ENCODE assay signal across 12 cellular contexts in genomic region chr7:51314726-51315125, GRCh38. TPM values are rescaled to one million over a fixed set of nuclear protein-coding genes. Genes with fewer than 3 reads are reported as not detected.
DNase-seq lines count a peak whose midpoint lies in the region; ATAC-seq and TF ChIP-seq lines count a peak whose summit lies in the region.
"Had no signal": no experiment of that assay in that cellular context is flagged by ENCODE, and none has a peak within 500 bp of the region (broad histone marks: within the 10 kb centered on the region; RNA-seq: fewer than 3 reads in every experiment).

No MANE protein-coding gene starts in this region.

- H4K20me1 ChIP-seq in PC-3 (ENCODE audit: low read length): no peaks in the 10 kb centered on the region

- DNase-seq in PC-3 (peak; percentile 32), RKO (ENCODE audit: low spot score) (no peak), GDM1 (lab: John Stamatoyannopoulos, UW) (no peak), SHP77 treated with DMSO at 0.1 percent for 48 hours (lab: John Stamatoyannopoulos, UW) (no peak)
- DNase-seq: activated naive CD4-positive, alpha-beta T cell; NCI-H1436 treated with DMSO at 0.1 percent for 48 hours had no signal

- TF ChIP-seq CTCF in PC-3 (conservative IDR thresholded peaks at IDR 0.05; ENCODE audit: low read depth, low read length): no peak

- H3K27ac ChIP-seq in HUES48 (ENCODE audit: low read depth, low read length): no peak overlapping the region
- H3K27ac ChIP-seq in PC-3 (ENCODE audit: low read length): peak overlapping the region; percentile 60
- peak overlapping the region; percentile 64 for H3K27ac ChIP-seq in skeletal muscle tissue (ENCODE audit: low read depth, low read length)

- ATAC-seq in PC-3 (no peak), GM19328 (IDR thresholded peaks at IDR 0.05; ENCODE audit: unreplicated experiment) (no peak)

- peak overlapping the region; percentile 91 for H3K4me2 ChIP-seq in PC-3 (ENCODE audit: low read length)

- no peaks in the 10 kb centered on the region for H3K9me2 ChIP-seq in PC-3 (replicated peaks; ENCODE audit: low read length)

- H3K79me2 ChIP-seq in PC-3 (ENCODE audit: low read length): peaks cover 48% of the 10 kb centered on the region

- POLR2A ChIA-PET in PC-3 (lab: Charles Lee; ENCODE audit: unreplicated experiment): no interaction called here

- H3K9me3 ChIP-seq in HUES48 (ENCODE audit: control insufficient read depth, insufficient read depth, low read length) (no peaks in the 10 kb centered on the region), PC-3 (ENCODE audit: low read length) (no peaks in the 10 kb centered on the region), iPS-18c (ENCODE audit: control insufficient read depth, insufficient read depth, low read length) (peaks cover 2% of the 10 kb centered on the region), skeletal muscle tissue (ENCODE audit: control insufficient read depth in 3 of 3, low read length in 3 of 3) (no peaks in the 10 kb centered on the region)
- H3K9me3 ChIP-seq: heart right ventricle, Peyer's patch had no signal

- H3K27me3 ChIP-seq in HUES48 (ENCODE audit: control insufficient read depth, insufficient read depth, low read length) (0 out of 2 replicates have a peak, but pooled peaks cover 4% of the 10 kb centered on the region), PC-3 (ENCODE audit: low read length) (no peaks in the 10 kb centered on the region), skeletal muscle tissue (ENCODE audit: control insufficient read depth in 3 of 3, insufficient read depth in 3 of 3, low read length in 3 of 3) (peaks cover 0 to 5% (median 0%) of the 10 kb centered on the region in 3 donors)
- H3K27me3 ChIP-seq: Peyer's patch had no signal

- intact Hi-C loops in PC-3 (cut with micrococcal nuclease): loop anchor here (2.0 to 5.0 kb wide), 2 partner anchors 36 to 52 kb away; no protein-coding TSS in a partner anchor

- H3K4me3 ChIP-seq in HUES48 (ENCODE audit: low read depth, low read length): peak overlapping the region; percentile 95
- H3K4me3 ChIP-seq in PC-3 (ENCODE audit: low read length): peak overlapping the region; percentile 80
- peak overlapping the region; percentile 94; the same call in 1 of the 2 replicates for H3K4me3 ChIP-seq in iPS-18c (ENCODE audit: insufficient read depth, low read depth, low read length)
- peak overlapping the region in 2 of 3 donors; percentile 3 to 22 for H3K4me3 ChIP-seq in skeletal muscle tissue (ENCODE audit: low read length in 3 of 3)

- H3F3A ChIP-seq in PC-3 (ENCODE audit: low read length, unreplicated experiment): no peaks in the 10 kb centered on the region

- H3K9ac ChIP-seq in HUES48 (ENCODE audit: low read depth, low read length) (no peak overlapping the region), PC-3 (ENCODE audit: low read length) (peak overlapping the region; percentile 77), skeletal muscle tissue (ENCODE audit: low read depth in 1 of 3, low read length in 3 of 3) (peak overlapping the region; percentile 84 to 91 (median 91))

- H2AFZ ChIP-seq in PC-3 (ENCODE audit: low read length): peak overlapping the region; percentile 84

- CTCF ChIA-PET in PC-3 (lab: Charles Lee): interaction anchor here (1.2 kb wide), 1 partner anchor 152 kb away, joined by 4 read pairs; no protein-coding TSS in a partner anchor

- H3K4me1 ChIP-seq in HUES48 (ENCODE audit: control insufficient read depth, insufficient read depth, low read length): peaks cover 56% of the 10 kb centered on the region
- H3K4me1 ChIP-seq in PC-3 (ENCODE audit: insufficient read depth, low read length): peaks cover 25% of the 10 kb centered on the region
- H3K4me1 ChIP-seq in skeletal muscle tissue (ENCODE audit: control insufficient read depth in 3 of 3, insufficient read depth in 3 of 3, low read length in 3 of 3): peaks cover 13 to 22% (median 15%) of the 10 kb centered on the region in 3 donors

- TSS peak; percentile 52 for BruUV-seq in PC-3 (replicated peaks; lab: Mats Ljungman, UMichigan)

- H3K36me3 ChIP-seq in HUES48 (ENCODE audit: control insufficient read depth, insufficient read depth, low read length): no peaks in the 10 kb centered on the region
- no peaks in the 10 kb centered on the region for H3K36me3 ChIP-seq in PC-3 (ENCODE audit: low read depth, low read length)
- H3K36me3 ChIP-seq in skeletal muscle tissue (ENCODE audit: control insufficient read depth in 3 of 3, insufficient read depth in 3 of 3, low read length in 3 of 3): no peaks in the 10 kb centered on the region
- H3K36me3 ChIP-seq: heart right ventricle had no signal

RNA-seq across cellular contexts. Expression of gene COBL, which starts 1.9 kb away (rescaled TPM):
- total RNA-seq in PC-3 (2014; rRNA removed): 8.6 and 8.8 TPM in 2 replicates
- 53.2 TPM for total RNA-seq in skeletal muscle tissue

Comparison
In these comparisons a context has a peak if more than half of its experiments do, and no peak if none do; other contexts are left out.
1. H3K4me3 ChIP-seq: peak in every context shown above with its lines; median percentile 95 in HUES48; 94 in iPS-18c; 80 in PC-3; 12 in skeletal muscle tissue.